32 cellular contexts compared by ENCODE assay signal in the genomic region with DNA sequence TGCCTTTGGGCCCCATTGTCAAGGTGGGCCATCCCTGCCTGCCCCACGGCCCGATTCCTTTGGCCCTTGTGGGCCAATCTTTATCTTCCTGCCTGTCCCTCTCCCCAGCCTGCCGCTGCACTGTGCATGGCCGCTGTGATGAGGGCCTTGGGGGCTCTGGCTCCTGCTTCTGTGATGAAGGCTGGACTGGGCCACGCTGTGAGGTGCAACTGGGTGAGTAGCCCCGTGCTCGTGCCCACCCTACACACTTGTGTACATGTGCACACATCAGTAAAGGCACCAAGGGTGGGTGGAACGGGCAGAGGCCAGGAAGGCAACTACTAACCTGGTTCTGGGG. TPM values are rescaled to one million over a fixed set of nuclear protein-coding genes. Genes with fewer than 3 reads are reported as not detected.
"Had no signal": no experiment of that assay in that cellular context is flagged by ENCODE, and none has a peak within 500 bp of the region (broad histone marks: within the 10 kb centered on the region; RNA-seq: fewer than 3 reads in every experiment).

No MANE protein-coding gene starts in this region.

- H3K4me3 Mint-ChIP-seq: activated CD4-positive, alpha-beta memory T cell treated with anti-CD3 and anti-CD28 coated beads, Interleukin-2, amount 10 ng/mL, durations not matched to agents 7 days and 5 days; activated CD8-positive, alpha-beta memory T cell treated with anti-CD3 and anti-CD28 coated beads, Interleukin-2, amount 10 ng/mL, durations not matched to agents 7 days and 5 days; activated naive CD4-positive, alpha-beta T cell treated with anti-CD3 and anti-CD28 coated beads, Interleukin-2, amount 10 ng/mL, durations not matched to agents 7 days and 5 days; activated naive CD8-positive, alpha-beta T cell had no signal

- DNase-seq: activated CD4-positive, alpha-beta memory T cell treated with anti-CD3 and anti-CD28 coated beads, Interleukin-2, amount 10 ng/mL, durations not matched to agents 7 days and 5 days; activated CD4-positive, alpha-beta T cell treated with anti-CD3 and anti-CD28 coated beads for 1 hour; activated CD4-positive, alpha-beta T cell treated with anti-CD3 and anti-CD28 coated beads for 48 hours; activated CD4-positive, CD25-positive, alpha-beta regulatory T cell; activated CD8-positive, alpha-beta memory T cell treated with anti-CD3 and anti-CD28 coated beads for 24 hours; activated CD8-positive, alpha-beta memory T cell treated with anti-CD3 and anti-CD28 coated beads, Interleukin-2, amount 10 ng/mL, durations not matched to agents 7 days and 5 days; activated CD8-positive, alpha-beta memory T cell treated with anti-CD3 and anti-CD28 coated beads, Interleukin-2, amount 50 U/mL, for 48 hours; activated effector memory CD4-positive, alpha-beta T cell treated with Interleukin-2 at 50 U/mL for 16 hours; activated naive CD4-positive, alpha-beta T cell treated with anti-CD3 and anti-CD28 coated beads, Interleukin-2, amount 10 ng/mL, durations not matched to agents 7 days and 5 days; activated T-cell treated with anti-CD3 and anti-CD28 coated beads, Interleukin-2, amount 50 U/mL, for 48 hours; amniotic stem cell; Karpas-422; KBM-7; NCI-H1105; NCI-H1417 treated with DMSO at 0.1 percent for 48 hours; NCI-H1930; NCI-H2081 treated with DMSO at 0.1 percent for 48 hours; NCI-H345; NCI-H524 treated with DMSO at 0.1 percent for 48 hours; PC-3; SHP77; SJCRH30; T1000; WERI-Rb-1 had no signal

- H3K36me3 Mint-ChIP-seq: activated naive CD4-positive, alpha-beta T cell treated with anti-CD3 and anti-CD28 coated beads, Interleukin-2, amount 10 ng/mL, durations not matched to agents 7 days and 5 days; activated naive CD8-positive, alpha-beta T cell had no signal

- FAIRE-seq: RCC 7860 had no signal

- H3K9me3 Mint-ChIP-seq: activated CD4-positive, alpha-beta memory T cell treated with anti-CD3 and anti-CD28 coated beads, Interleukin-2, amount 10 ng/mL, durations not matched to agents 7 days and 5 days; activated naive CD4-positive, alpha-beta T cell treated with anti-CD3 and anti-CD28 coated beads, Interleukin-2, amount 10 ng/mL, durations not matched to agents 7 days and 5 days had no signal

- H3K4me1 Mint-ChIP-seq: activated CD4-positive, alpha-beta memory T cell treated with anti-CD3 and anti-CD28 coated beads, Interleukin-2, amount 10 ng/mL, durations not matched to agents 7 days and 5 days; activated CD8-positive, alpha-beta memory T cell treated with anti-CD3 and anti-CD28 coated beads, Interleukin-2, amount 10 ng/mL, durations not matched to agents 7 days and 5 days; activated naive CD4-positive, alpha-beta T cell treated with anti-CD3 and anti-CD28 coated beads, Interleukin-2, amount 10 ng/mL, durations not matched to agents 7 days and 5 days had no signal

- H3K27me3 Mint-ChIP-seq: activated CD4-positive, alpha-beta memory T cell treated with anti-CD3 and anti-CD28 coated beads, Interleukin-2, amount 10 ng/mL, durations not matched to agents 7 days and 5 days; activated CD8-positive, alpha-beta memory T cell treated with anti-CD3 and anti-CD28 coated beads, Interleukin-2, amount 10 ng/mL, durations not matched to agents 7 days and 5 days; activated naive CD4-positive, alpha-beta T cell treated with anti-CD3 and anti-CD28 coated beads, Interleukin-2, amount 10 ng/mL, durations not matched to agents 7 days and 5 days; activated naive CD8-positive, alpha-beta T cell had no signal

- H3K27ac Mint-ChIP-seq: activated CD4-positive, alpha-beta memory T cell treated with anti-CD3 and anti-CD28 coated beads, Interleukin-2, amount 10 ng/mL, durations not matched to agents 7 days and 5 days; activated CD8-positive, alpha-beta memory T cell treated with anti-CD3 and anti-CD28 coated beads, Interleukin-2, amount 10 ng/mL, durations not matched to agents 7 days and 5 days; activated naive CD4-positive, alpha-beta T cell treated with anti-CD3 and anti-CD28 coated beads, Interleukin-2, amount 10 ng/mL, durations not matched to agents 7 days and 5 days; activated naive CD8-positive, alpha-beta T cell had no signal

- H3K27me3 ChIP-seq: ascending aorta, cardiac muscle cell, SJCRH30 had no signal

- H3K27ac ChIP-seq: ascending aorta, cardiac muscle cell, RWPE1, SJCRH30, SK-N-MC, WERI-Rb-1 had no signal

- ATAC-seq: activated CD8-positive, alpha-beta memory T cell treated with anti-CD3 and anti-CD28 coated beads, Interleukin-2, amount 10 ng/mL, durations not matched to agents 7 days and 5 days; PC-3 had no signal

- H3K4me3 ChIP-seq: ascending aorta, cardiac muscle cell, SJCRH30, SK-N-MC had no signal

- H3K9me3 ChIP-seq: ascending aorta, SJCRH30 had no signal

RNA-seq across cellular contexts. Expression of gene UQCC5, which starts 14.9 kb away (rescaled TPM):
- total RNA-seq: ascending aorta had no signal

RNA-seq across cellular contexts. Expression of gene STAB1, which starts 26.3 kb away (rescaled TPM):
- total RNA-seq: activated CD4-positive, alpha-beta memory T cell treated with anti-CD3 and anti-CD28 coated beads, Interleukin-2, amount 10 ng/mL, durations not matched to agents 7 days and 5 days; activated CD8-positive, alpha-beta memory T cell treated with anti-CD3 and anti-CD28 coated beads, Interleukin-2, amount 10 ng/mL, durations not matched to agents 7 days and 5 days; MCF 10A; NCI-H460; SJCRH30 had no signal
- polyA plus RNA-seq: cardiac muscle cell had no signal
